In the genomic region with DNA sequence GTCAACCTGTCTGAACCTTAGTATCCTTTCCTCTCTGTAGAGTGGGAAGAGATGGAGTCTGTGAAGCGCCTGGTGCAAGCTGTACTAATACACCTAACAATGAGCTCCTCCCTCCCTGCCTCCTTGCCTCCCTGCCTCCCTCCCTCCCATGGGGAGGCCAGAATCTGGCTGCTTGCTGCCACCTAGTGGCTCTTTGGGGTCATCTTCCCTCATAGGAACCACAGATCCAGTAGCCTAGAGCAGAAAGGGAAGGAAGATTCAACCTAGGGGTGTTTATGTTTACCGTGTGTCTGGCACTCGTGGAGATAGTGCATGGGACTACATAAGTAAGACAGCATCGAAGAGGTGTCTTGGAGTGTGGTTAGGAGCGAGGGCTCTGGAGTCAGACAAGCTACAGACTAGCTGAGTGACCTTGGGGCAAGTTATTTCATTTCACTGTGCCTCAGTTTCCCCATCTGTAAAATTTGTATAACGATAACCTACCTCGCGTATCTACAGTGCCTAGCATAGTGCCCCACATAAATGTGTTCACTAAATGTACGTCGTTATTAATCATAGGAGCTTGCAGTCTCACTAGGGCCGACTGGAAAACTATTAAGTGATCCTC, we compare ENCODE assay signal across 8 cellular contexts. TPM values are rescaled to one million over a fixed set of nuclear protein-coding genes. Genes with fewer than 3 reads are reported as not detected.
A peak's percentile ranks its signal among the peaks of the same experiment; 100 is the strongest.
DNase-seq lines count a peak whose midpoint lies in the region; ATAC-seq and TF ChIP-seq lines count a peak whose summit lies in the region.

No MANE protein-coding gene starts in this region.

- peak in 2 of 3 donors; percentile 69 to 82 for ATAC-seq in natural killer cell

- H3K4me1 ChIP-seq in esophagus muscularis mucosa: peaks cover 0 to 6% (median 4%) of the 10 kb centered on the region in 4 donors
- H3K4me1 ChIP-seq in tibial nerve: peaks cover 0 to 10% (median 0%) of the 10 kb centered on the region in 4 donors

- H3K4me1 Mint-ChIP-seq in natural killer cell: no peaks in the 10 kb centered on the region

- TF ChIP-seq POLR2A in esophagus muscularis mucosa (IDR thresholded peaks at IDR 0.05; ENCODE audit: low read depth) (no peak), tibial nerve (IDR thresholded peaks at IDR 0.05) (no peak)

- H3K36me3 ChIP-seq in esophagus muscularis mucosa (peaks cover 13 to 46% (median 35%) of the 10 kb centered on the region in 4 donors), tibial nerve (peaks cover 0 to 33% (median 0%) of the 10 kb centered on the region in 3 donors)

- no peaks in the 10 kb centered on the region for H3K36me3 Mint-ChIP-seq in natural killer cell

- DNase-seq in NK-92 treated with Interleukin-12 subunit alpha and Interleukin-12 subunit beta, amount 100 ng/mL, for 24 hours (lab: John Stamatoyannopoulos, UW): peak; percentile 4
- DNase-seq in NK-92 (lab: John Stamatoyannopoulos, UW; ENCODE audit: unreplicated experiment) (no peak), HS-5 (ENCODE audit: low read depth) (peak; percentile 58), NOMO-1 treated with DMSO at 0.1 percent for 48 hours (lab: John Stamatoyannopoulos, UW; ENCODE audit: unreplicated experiment) (peak; percentile 71), esophagus muscularis mucosa (ENCODE audit: extremely low spot score) (no peak), natural killer cell (no peak), tibial nerve (ENCODE audit: low spot score in 2 of 2) (peak; percentile 27 to 54)
- peak; percentile 66 for DNase-seq in activated CD8-positive, alpha-beta memory T cell treated with anti-CD3 and anti-CD28 coated beads, Interleukin-2, amount 50 U/mL, for 48 hours

- peak; percentile 51 to 67 (median 63) for TF ChIP-seq CTCF in esophagus muscularis mucosa (IDR thresholded peaks at IDR 0.05)
- TF ChIP-seq CTCF in natural killer cell (IDR thresholded peaks at IDR 0.05): peak; percentile 59
- TF ChIP-seq CTCF in tibial nerve (IDR thresholded peaks at IDR 0.05): peak; percentile 35 to 68 (median 58)

- TF ChIP-seq EP300 in esophagus muscularis mucosa (IDR thresholded peaks at IDR 0.05): no peak
- TF ChIP-seq EP300 in tibial nerve (IDR thresholded peaks at IDR 0.05): no peak

- H3K4me3 Mint-ChIP-seq in natural killer cell: no peak overlapping the region

- intact Hi-C loops in esophagus muscularis mucosa (cut with DNase I): loop anchor here (5.0 kb wide), 1 partner anchor 189 kb away; no protein-coding TSS in a partner anchor
- intact Hi-C loops in natural killer cell (cut with micrococcal nuclease): loop anchor here (5.0 kb wide), 1 partner anchor 359 kb away; no protein-coding TSS in a partner anchor

- H3K27ac ChIP-seq in esophagus muscularis mucosa (replicated peaks in 1 of 4) (no peak overlapping the region), tibial nerve (peak overlapping the region in 1 of 4 donors; percentile 50)

- H3K4me3 ChIP-seq in esophagus muscularis mucosa (no peak overlapping the region), tibial nerve (no peak overlapping the region)

- peaks cover 0 to 14% of the 10 kb centered on the region in 2 donors for H3K27me3 Mint-ChIP-seq in natural killer cell (ENCODE audit: low read depth in 2 of 2)

- no peaks in the 10 kb centered on the region for H3K9me3 Mint-ChIP-seq in natural killer cell

- H3K27me3 ChIP-seq in esophagus muscularis mucosa (peaks cover 0 to 4% (median 0%) of the 10 kb centered on the region in 4 donors), tibial nerve (no peaks in the 10 kb centered on the region)

- H3K9me3 ChIP-seq in esophagus muscularis mucosa: no peaks in the 10 kb centered on the region
- H3K9me3 ChIP-seq in tibial nerve: no peaks in the 10 kb centered on the region

- no peak overlapping the region for H3K27ac Mint-ChIP-seq in natural killer cell

- WGBS in esophagus muscularis mucosa: 76% methylated on average over 11 of the region's 11 CpGs
- 69 to 70% methylated on average over 11 of the region's 11 CpGs for WGBS in tibial nerve, 2 donors

RNA-seq across cellular contexts. Expression of gene TSPAN9, which starts 35.5 kb away (rescaled TPM):
- total RNA-seq in esophagus muscularis mucosa (10 to 100 TPM; 13.7 to 35.4 (median 26.7) TPM), natural killer cell (1 to 10 TPM in 2 of 3 donors, under 1 TPM in 1; 0.86 to 1.6 (median 1.1) TPM), tibial nerve (10 to 100 TPM; 15.7 to 32.6 (median 26.2) TPM)

Comparison
In these comparisons a context has a peak if more than half of its experiments do, and no peak if none do; other contexts are left out.
1. DNase-seq: peak in NK-92 treated with Interleukin-12 subunit alpha and Interleukin-12 subunit beta, amount 100 ng/mL, for 24 hours (single experiment), HS-5 (single experiment), NOMO-1 treated with DMSO at 0.1 percent for 48 hours (single experiment), activated CD8-positive, alpha-beta memory T cell treated with anti-CD3 and anti-CD28 coated beads, Interleukin-2, amount 50 U/mL, for 48 hours (single experiment) and tibial nerve (2 of 2); none in NK-92 (single experiment), esophagus muscularis mucosa (single experiment) and natural killer cell (single experiment).
2. RNA of gene TSPAN9, which starts 35.5 kb away (total RNA-seq): 13.7 to 35.4 TPM in esophagus muscularis mucosa and 15.7 to 32.6 TPM in tibial nerve; 0.86 to 1.6 TPM in natural killer cell; every median in the first group is over 4 times any median in the second.
3. Peak in every context shown above with its lines, with median percentiles within 50 percentile points of each other: CTCF ChIP-seq.